8 cellular contexts compared by ENCODE assay signal in genomic region chr17:40097931-40098845, GRCh38. TPM values are rescaled to one million over a fixed set of nuclear protein-coding genes. Genes with fewer than 3 reads are reported as not detected.
A peak's percentile ranks its signal among the peaks of the same experiment; 100 is the strongest.
DNase-seq lines count a peak whose midpoint lies in the region; ATAC-seq, FAIRE-seq and TF ChIP-seq lines count a peak whose summit lies in the region.

No MANE protein-coding gene starts in this region.

- peaks cover 65% of the 10 kb centered on the region for H3K36me3 Mint-ChIP-seq in CD4-positive, alpha-beta T cell (ENCODE audit: low read depth)

- no peak for TF ChIP-seq POLR2A in tibial nerve (IDR thresholded peaks at IDR 0.05)

- no peak for ATAC-seq in CD4-positive, alpha-beta T cell (ENCODE audit: poor library complexity)
- no peak for ATAC-seq in lower lobe of right lung

- H3K27me3 ChIP-seq in CD4-positive, alpha-beta T cell (ENCODE audit: control insufficient read depth, insufficient read depth, low read length) = no peaks in the 10 kb centered on the region
- H3K27me3 ChIP-seq in MG63 (no peaks in the 10 kb centered on the region), bronchial epithelial cell (ENCODE audit: control insufficient read depth, insufficient read depth, low read length) (no peaks in the 10 kb centered on the region), lower lobe of right lung (ENCODE audit: low read depth) (no peaks in the 10 kb centered on the region), tibial nerve (no peaks in the 10 kb centered on the region)

- H3K27ac Mint-ChIP-seq in CD4-positive, alpha-beta T cell = peak overlapping the region; percentile 91

- H3K4me1 ChIP-seq in lower lobe of right lung (peaks cover 77% of the 10 kb centered on the region), tibial nerve (peaks cover 11 to 80% (median 62%) of the 10 kb centered on the region in 4 donors)

- peak overlapping the region; percentile 96 for H3K27ac ChIP-seq in CD4-positive, alpha-beta T cell (ENCODE audit: low read depth, low read length)
- H3K27ac ChIP-seq in lower lobe of right lung (peak overlapping the region; percentile 95), tibial nerve (peak overlapping the region; percentile 89 to 99 (median 98))

- no peaks in the 10 kb centered on the region for H3K9me3 Mint-ChIP-seq in CD4-positive, alpha-beta T cell

- H3K27me3 Mint-ChIP-seq in CD4-positive, alpha-beta T cell = no peaks in the 10 kb centered on the region

- peaks cover 89% of the 10 kb centered on the region for H3K4me1 Mint-ChIP-seq in CD4-positive, alpha-beta T cell (ENCODE audit: low read depth)

- H3K4me3 Mint-ChIP-seq in CD4-positive, alpha-beta T cell = peak overlapping the region; percentile 97

- peak overlapping the region; percentile 59 for H3K4me3 ChIP-seq in MG63
- peak overlapping the region; percentile 31 for H3K4me3 ChIP-seq in bronchial epithelial cell (ENCODE audit: low read depth, low read length)
- H3K4me3 ChIP-seq in lower lobe of right lung = peak overlapping the region; percentile 83
- peak overlapping the region; percentile 21 to 95 (median 36) for H3K4me3 ChIP-seq in tibial nerve

- FAIRE-seq in bronchial epithelial cell (lab: Jason Lieb, UNC) (no peak), urothelium cell line (lab: Jason Lieb, UNC) (no peak)

- no peaks in the 10 kb centered on the region for H3K9me3 ChIP-seq in CD4-positive, alpha-beta T cell (ENCODE audit: control insufficient read depth, low read length)
- H3K9me3 ChIP-seq in MG63 (no peaks in the 10 kb centered on the region), lower lobe of right lung (no peaks in the 10 kb centered on the region), tibial nerve (no peaks in the 10 kb centered on the region)

- no peak for TF ChIP-seq CTCF in CD4-positive, alpha-beta T cell (IDR thresholded peaks at IDR 0.05)
- TF ChIP-seq CTCF in bronchial epithelial cell (IDR thresholded peaks at IDR 0.05; ENCODE audit: insufficient read depth, low read length, severe bottlenecking) (no peak), lower lobe of right lung (IDR thresholded peaks at IDR 0.05) (no peak), tibial nerve (IDR thresholded peaks at IDR 0.05) (no peak)

- CTCF ChIA-PET in CD4-positive, alpha-beta T cell (lab: Charles Lee) = interaction anchor here (1.0 to 8.8 kb wide), 7 partner anchors 12 to 70 kb away, joined by 3 to 93 read pairs (median 6); no protein-coding TSS in a partner anchor

- peaks cover 33% of the 10 kb centered on the region for H3K36me3 ChIP-seq in MG63
- H3K36me3 ChIP-seq in bronchial epithelial cell (ENCODE audit: control insufficient read depth, insufficient read depth, low read length) = peaks cover 32% of the 10 kb centered on the region
- peaks cover 46% of the 10 kb centered on the region for H3K36me3 ChIP-seq in lower lobe of right lung
- peaks cover 0 to 43% (median 28%) of the 10 kb centered on the region in 3 donors for H3K36me3 ChIP-seq in tibial nerve

- POLR2A ChIA-PET in CD4-positive, alpha-beta T cell (lab: Charles Lee) = interaction anchor here (0.8 to 9.7 kb wide), 16 partner anchors 8 to 209 kb away, joined by 3 to 335 read pairs (median 13); partner anchors contain the start of genes CASC3, MED24, MSL1 and PSMD3

- WGBS in tibial nerve, 2 donors = 33 to 40% methylated on average over 9 of the region's 9 CpGs

- intact Hi-C loops in CD4-positive, alpha-beta T cell (cut with DNase I, micrococcal nuclease) = loop anchor here (2.0 to 5.0 kb wide), 4 partner anchors 13 to 171 kb away; partner anchors contain the start of genes CASC3 (in 1 of the 2), LRRC3C (in 1 of the 2), ORMDL3 (in 1 of the 2) and THRA (in 1 of the 2)
- intact Hi-C loops in lower lobe of right lung (cut with DNase I) = no loop called here

- DNase-seq in CD4-positive, alpha-beta T cell = no peak
- DNase-seq in MG63 (peak; percentile 28), bronchial epithelial cell (ENCODE audit: low read depth) (peak; percentile 86), lower lobe of right lung (peak; percentile 60), tibial nerve (ENCODE audit: low spot score in 2 of 2) (peak; percentile 70 to 76), urothelium cell line (ENCODE audit: low spot score) (no peak), NCI-H510A (lab: John Stamatoyannopoulos, UW) (no peak), NCI-H2029 treated with DMSO at 0.1 percent for 48 hours (lab: John Stamatoyannopoulos, UW) (no peak)

- TF ChIP-seq EP300 in tibial nerve (IDR thresholded peaks at IDR 0.05) = peak; percentile 56 to 80

RNA-seq across cellular contexts. Expression of gene NR1D1, which starts 2.2 kb away (rescaled TPM):
- total RNA-seq in CD4-positive, alpha-beta T cell = 10 to 100 TPM; 29.6 to 34.1 TPM
- 0.07 and 1.3 TPM in 2 replicates for total RNA-seq in MG63 (2014; rRNA removed; shearing (Covaris generic); ENCODE audit: low replicate concordance)
- total RNA-seq in bronchial epithelial cell (0.51 and 0.79 TPM in 2 replicates), lower lobe of right lung (20.1 TPM), tibial nerve (10 to 100 TPM; 16.8 to 48.2 (median 21.0) TPM)

RNA-seq across cellular contexts. Expression of gene MSL1, which starts 23.6 kb away (rescaled TPM):
- 10 to 100 TPM; 77.0 to 79.2 TPM for total RNA-seq in CD4-positive, alpha-beta T cell
- total RNA-seq in MG63 (2014; rRNA removed; shearing (Covaris generic); ENCODE audit: low replicate concordance) = 44.9 and 53.4 TPM in 2 replicates
- total RNA-seq in bronchial epithelial cell (27.1 and 32.5 TPM in 2 replicates), lower lobe of right lung (97.7 TPM), tibial nerve (100 to 1,000 TPM in 3 of 4 donors, 10 to 100 TPM in 1; 78.0 to 113 (median 107) TPM)

RNA-seq across cellular contexts. Expression of gene THRA, which starts 35.4 kb away (rescaled TPM):
- total RNA-seq in CD4-positive, alpha-beta T cell = 10 to 100 TPM; 35.2 to 36.4 TPM
- total RNA-seq in MG63 (2014; rRNA removed; shearing (Covaris generic); ENCODE audit: low replicate concordance) = 11.5 and 18.1 TPM in 2 replicates
- 4.2 and 5.8 TPM in 2 replicates for total RNA-seq in bronchial epithelial cell
- 50.1 TPM for total RNA-seq in lower lobe of right lung
- total RNA-seq in tibial nerve = 10 to 100 TPM; 65.4 to 86.1 (median 78.4) TPM

RNA-seq across cellular contexts. Expression of gene CASC3, which starts 42.1 kb away (rescaled TPM):
- 100 to 1,000 TPM; 195 to 207 TPM for total RNA-seq in CD4-positive, alpha-beta T cell
- total RNA-seq in MG63 (2014; rRNA removed; shearing (Covaris generic); ENCODE audit: low replicate concordance) = 50.2 and 63.6 TPM in 2 replicates
- 14.7 and 15.3 TPM in 2 replicates for total RNA-seq in bronchial epithelial cell
- 101 TPM for total RNA-seq in lower lobe of right lung
- 100 to 1,000 TPM in 1 of 4 donors, 10 to 100 TPM in 3; 85.2 to 122 (median 93.4) TPM for total RNA-seq in tibial nerve

RNA-seq across cellular contexts. Expression of gene MED24, which starts 44.0 kb away (rescaled TPM):
- total RNA-seq in CD4-positive, alpha-beta T cell = 10 to 100 TPM; 82.9 to 85.3 TPM
- total RNA-seq in MG63 (2014; rRNA removed; shearing (Covaris generic); ENCODE audit: low replicate concordance) = 83.1 and 96.3 TPM in 2 replicates
- total RNA-seq in bronchial epithelial cell = 23.0 and 25.0 TPM in 2 replicates
- total RNA-seq in lower lobe of right lung = 59.6 TPM
- total RNA-seq in tibial nerve = 100 to 1,000 TPM in 2 of 4 donors, 10 to 100 TPM in 2; 55.1 to 146 (median 84.6) TPM

Comparison
In these comparisons a context has a peak if more than half of its experiments do, and no peak if none do; other contexts are left out.
1. DNase-seq: peak in MG63 (single experiment), bronchial epithelial cell (single experiment), lower lobe of right lung (single experiment) and tibial nerve (2 of 2); none in CD4-positive, alpha-beta T cell (0 of 10), urothelium cell line (single experiment), NCI-H510A (single experiment) and NCI-H2029 treated with DMSO at 0.1 percent for 48 hours (single experiment).
2. H3K4me3 ChIP-seq: peak in every context shown above with its lines; median percentile 83 in lower lobe of right lung; 59 in MG63; 36 in tibial nerve; 31 in bronchial epithelial cell.
3. Peak in every context shown above with its lines, with median percentiles within 50 percentile points of each other: H3K27ac ChIP-seq.